8 cellular contexts compared by ENCODE assay signal in the genomic region with DNA sequence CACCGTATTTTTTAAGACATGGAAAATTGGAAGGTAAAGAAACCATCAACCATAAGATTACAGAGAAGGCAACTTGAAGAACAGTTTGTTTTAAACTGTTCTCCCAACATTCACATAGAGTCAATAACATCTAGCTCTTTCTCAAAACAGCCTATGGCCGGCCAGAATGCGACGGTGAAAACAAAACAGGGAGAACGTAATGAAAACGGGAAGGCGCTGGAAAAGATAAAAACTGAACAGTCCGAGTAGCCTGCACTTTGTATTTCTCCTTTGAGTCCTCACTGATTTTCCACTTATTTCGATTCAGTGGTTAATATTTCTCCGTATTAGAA. TPM values are rescaled to one million over a fixed set of nuclear protein-coding genes. Genes with fewer than 3 reads are reported as not detected.
DNase-seq lines count a peak whose midpoint lies in the region; ATAC-seq, FAIRE-seq and TF ChIP-seq lines count a peak whose summit lies in the region.

No MANE protein-coding gene starts in this region.

- H3K27ac Mint-ChIP-seq in CD4-positive, alpha-beta T cell: peak overlapping the region; percentile 83
- peak overlapping the region; percentile 99 for H3K27ac Mint-ChIP-seq in neural crest cell (ENCODE audit: unreplicated experiment)

- H3K4ac ChIP-seq in H1 (replicated peaks; ENCODE audit: insufficient read length, low read depth, low read length): no peak overlapping the region

- H3K9me3 Mint-ChIP-seq in CD4-positive, alpha-beta T cell: no peaks in the 10 kb centered on the region
- no peaks in the 10 kb centered on the region for H3K9me3 Mint-ChIP-seq in neural crest cell

- no peak for TF ChIP-seq EP300 in H1 (IDR thresholded peaks at IDR 0.05; ENCODE audit: borderline replicate concordance in 1 of 2, low read depth in 2 of 2, low read length in 2 of 2)

- H3K9ac ChIP-seq in H1 (replicated peaks in 1 of 4; ENCODE audit: extremely low read depth in 1 of 4, low read depth in 3 of 4, low read length in 3 of 4): peak overlapping the region; percentile 64 to 76 (median 72)

- no peak for ATAC-seq in CD4-positive, alpha-beta T cell (ENCODE audit: poor library complexity)
- ATAC-seq in GM21423 (IDR thresholded peaks at IDR 0.05; ENCODE audit: unreplicated experiment) (no peak), HG02884 (IDR thresholded peaks at IDR 0.05; ENCODE audit: unreplicated experiment) (no peak)

- intact Hi-C loops in CD4-positive, alpha-beta T cell (cut with DNase I, micrococcal nuclease): loop anchor here in 1 of 2 experiments (5.0 to 10.0 kb wide), 6 partner anchors 263 to 1002 kb away; partner anchors contain the start of genes DNAJC9, ECD, FAM149B1 and PPP3CB

- no peak overlapping the region for H3K23ac ChIP-seq in H1 (ENCODE audit: insufficient read length)

- peak overlapping the region; percentile 99 for H3K4me3 Mint-ChIP-seq in CD4-positive, alpha-beta T cell
- peak overlapping the region; percentile 99 for H3K4me3 Mint-ChIP-seq in neural crest cell

- 7% methylated on average over 10 of the region's 10 CpGs; no CpG with 5 or more reads in 1 of the 2 experiments for WGBS in H1 (ENCODE audit: extremely low coverage in 1 of 2, insufficient coverage in 1 of 2, insufficient read length in 1 of 2, insufficient replicate concordance in 2 of 2, low coverage in 1 of 2, low lambda C conversion rate in 2 of 2, missing lambda C conversion rate in 1 of 2), 2 experiments

- CTCF ChIA-PET in CD4-positive, alpha-beta T cell (lab: Charles Lee): interaction anchor here (1.9 kb wide), 1 partner anchor 67 kb away, joined by 7 read pairs; the partner anchor contains the start of gene MCU
- CTCF ChIA-PET in H1 (lab: Charles Lee; ENCODE audit: partially characterized antibody): no interaction called here

- no peak for DNase-seq in CD4-positive, alpha-beta T cell
- DNase-seq in NCI-H460 (ENCODE audit: extremely low read depth, low read depth): peak; percentile 2
- no peak for DNase-seq in H1 (ENCODE audit: low read depth in 1 of 2, low spot score in 2 of 2)
- DNase-seq in neural crest cell (ENCODE audit: low read depth, low spot score): no peak
- DNase-seq in globus pallidus (ENCODE audit: low spot score): no peak
- DNase-seq in middle frontal gyrus (ENCODE audit: extremely low spot score, low spot score): no peak

- peaks cover 7% of the 10 kb centered on the region for H3K79me1 ChIP-seq in H1 (ENCODE audit: low read depth, low read length)

- no peaks in the 10 kb centered on the region for H3K9me3 ChIP-seq in CD4-positive, alpha-beta T cell (ENCODE audit: control insufficient read depth, low read length)
- no peaks in the 10 kb centered on the region for H3K9me3 ChIP-seq in H1 (ENCODE audit: insufficient read depth in 2 of 2, low read depth in 1 of 2, low read length in 1 of 2)

- H2BK15ac ChIP-seq in H1 (ENCODE audit: low read length): no peak overlapping the region

- H3K4me3 ChIP-seq in H1 (ENCODE audit: extremely low read depth in 1 of 4, insufficient read depth in 2 of 4, low read depth in 3 of 4, low read length in 4 of 4): peak overlapping the region; percentile 84 to 100 (median 94)

- TF ChIP-seq CTCF in CD4-positive, alpha-beta T cell (IDR thresholded peaks at IDR 0.05): no peak
- TF ChIP-seq CTCF in H1 (IDR thresholded peaks at IDR 0.05; ENCODE audit: control extremely low read depth in 1 of 3, insufficient read depth in 1 of 3, low read depth in 1 of 3, low read length in 3 of 3) (no peak), neural crest cell (conservative IDR thresholded peaks at IDR 0.05) (no peak)

- H3K36me3 ChIP-seq in H1 (ENCODE audit: control insufficient read depth in 2 of 4, insufficient read depth in 4 of 4, low read length in 3 of 4): no peaks in the 10 kb centered on the region

- no peak for TF ChIP-seq POLR2A in H1 (IDR thresholded peaks at IDR 0.05; ENCODE audit: control extremely low read depth in 1 of 2, low read depth in 2 of 2, low read length in 2 of 2)

- H3K79me2 ChIP-seq in H1 (ENCODE audit: control insufficient read depth in 1 of 2, insufficient read depth in 2 of 2, low read length in 2 of 2): peaks cover 0 to 30% of the 10 kb centered on the region in 2 experiments; a peak in 3 of 4 replicates

- no peaks in the 10 kb centered on the region for H3K27me3 ChIP-seq in CD4-positive, alpha-beta T cell (ENCODE audit: control insufficient read depth, insufficient read depth, low read length)
- H3K27me3 ChIP-seq in H1 (replicated peaks in 1 of 4; ENCODE audit: control insufficient read depth in 3 of 4, extremely low read depth in 1 of 4, insufficient read depth in 3 of 4, low read length in 3 of 4): no peaks in the 10 kb centered on the region

- H3K4me1 Mint-ChIP-seq in CD4-positive, alpha-beta T cell (ENCODE audit: low read depth): peaks cover 26% of the 10 kb centered on the region
- H3K4me1 Mint-ChIP-seq in neural crest cell: peaks cover 25% of the 10 kb centered on the region

- H4K20me1 ChIP-seq in H1 (replicated peaks in 1 of 2; ENCODE audit: control insufficient read depth in 1 of 2, insufficient read depth in 2 of 2, low read length in 2 of 2): peaks cover 0 to 1% of the 10 kb centered on the region in 2 experiments

- H4K8ac ChIP-seq in H1 (ENCODE audit: extremely low read depth, insufficient read depth, low read length): no peak overlapping the region

- no peak overlapping the region for H2AK5ac ChIP-seq in H1 (ENCODE audit: low read depth, low read length)

- H3K27me3 Mint-ChIP-seq in CD4-positive, alpha-beta T cell: no peaks in the 10 kb centered on the region
- no peaks in the 10 kb centered on the region for H3K27me3 Mint-ChIP-seq in neural crest cell (ENCODE audit: low read depth)

- H3K56ac ChIP-seq in H1 (replicated peaks; ENCODE audit: insufficient read length, low read depth, low read length): no peak overlapping the region

- TF ChIP-seq RAD21 in H1 (IDR thresholded peaks at IDR 0.05 in 1 of 2, conservative IDR thresholded peaks at IDR 0.05 in 1 of 2; ENCODE audit: low read depth in 2 of 2, low read length in 2 of 2): no peak

- no peak overlapping the region for H2BK12ac ChIP-seq in H1 (ENCODE audit: low read depth, low read length)

- H3K23me2 ChIP-seq in H1 (ENCODE audit: low read depth, low read length): no peaks in the 10 kb centered on the region; the same call in 1 of the 2 replicates

- POLR2A ChIA-PET in CD4-positive, alpha-beta T cell (lab: Charles Lee): interaction anchor here (0.6 to 2.6 kb wide), 4 partner anchors 13 to 870 kb away, joined by 3 to 13 read pairs (median 4); partner anchors contain the start of genes MCU and PPP3CB
- POLR2A ChIA-PET in H1 (lab: Charles Lee; ENCODE audit: partially characterized antibody): interaction anchor here (0.6 to 1.9 kb wide), 6 partner anchors 9 to 356 kb away, joined by 3 to 10 read pairs (median 4); partner anchors contain the start of gene MCU

- no peak for FAIRE-seq in H1 (lab: Jason Lieb, UNC)

- H3K18ac ChIP-seq in H1 (ENCODE audit: extremely low read depth, low read length): no peak overlapping the region

- H3K36me3 Mint-ChIP-seq in CD4-positive, alpha-beta T cell (ENCODE audit: low read depth): peaks cover 10% of the 10 kb centered on the region
- no peaks in the 10 kb centered on the region for H3K36me3 Mint-ChIP-seq in neural crest cell (ENCODE audit: low read depth)

- no peak overlapping the region for H2BK5ac ChIP-seq in H1 (ENCODE audit: low read depth, low read length)

- no peak overlapping the region for H4K5ac ChIP-seq in H1 (ENCODE audit: insufficient read length, low read depth, low read length)

- H3K14ac ChIP-seq in H1 (ENCODE audit: insufficient read length): no peak overlapping the region

- no peak overlapping the region for H2BK120ac ChIP-seq in H1 (replicated peaks; ENCODE audit: low read depth, low read length)

- H4K91ac ChIP-seq in H1 (replicated peaks; ENCODE audit: insufficient read length, low read length): no peak overlapping the region

- H3K4me2 ChIP-seq in H1 (ENCODE audit: insufficient read depth in 1 of 2, low read depth in 2 of 2, low read length in 2 of 2): peak overlapping the region; percentile 72 to 82

- peak overlapping the region; percentile 79; the same call in 1 of the 2 replicates for H2AFZ ChIP-seq in H1 (ENCODE audit: low read length)

- H2BK20ac ChIP-seq in H1 (ENCODE audit: low read length): no peak overlapping the region

- no peaks in the 10 kb centered on the region for H3K4me1 ChIP-seq in H1 (replicated peaks in 1 of 4; ENCODE audit: control insufficient read depth in 3 of 4, insufficient read depth in 4 of 4, low read length in 3 of 4)

- no peak overlapping the region for H3K27ac ChIP-seq in CD4-positive, alpha-beta T cell (ENCODE audit: low read depth, low read length)
- no peak overlapping the region for H3K27ac ChIP-seq in H1 (ENCODE audit: low read depth, low read length)

TF ChIP-seq in H1, 55 proteins besides CTCF, POLR2A, EP300 and RAD21:
- TF ChIP-seq ZNF274 (IDR thresholded peaks at IDR 0.05; ENCODE audit: borderline replicate concordance, extremely low read depth, low read length) (no peak), TBP (IDR thresholded peaks at IDR 0.05; ENCODE audit: low read depth, low read length) (no peak), RFX5 (IDR thresholded peaks at IDR 0.05; ENCODE audit: borderline replicate concordance, low read depth, low read length) (no peak), CBX5 (IDR thresholded peaks at IDR 0.05; ENCODE audit: low read depth, low read length) (no peak), GTF2F1 (IDR thresholded peaks at IDR 0.05; ENCODE audit: borderline replicate concordance, low read depth, low read length) (no peak), SIX5 (IDR thresholded peaks at IDR 0.05; ENCODE audit: low read depth, low read length) (no peak), BCL11A (IDR thresholded peaks at IDR 0.05; ENCODE audit: low read depth in 2 of 2, low read length in 2 of 2) (no peak), PHF8 (conservative IDR thresholded peaks at IDR 0.05; ENCODE audit: low read depth, low read length) (no peak)

RNA-seq across cellular contexts. Expression of gene MICU1, which starts 0.6 kb away (rescaled TPM):
- total RNA-seq in CD4-positive, alpha-beta T cell: 10 to 100 TPM in 1 of 2 experiments, 1 to 10 TPM in 1; 9.4 to 12.1 TPM
- 46.4 and 49.9 TPM in 2 replicates for total RNA-seq in NCI-H460 (2014; rRNA removed; shearing (Covaris generic))
- polyA plus RNA-seq in NCI-H460 (2014; cell fraction: nucleus; rRNA removed): 28.7 and 29.4 TPM in 2 replicates
- 36.1 and 36.7 TPM in 2 replicates for total RNA-seq in H1 (2021; fragmentation: NEBNext Ultra II Directional; extraction: Animal tissue kit (Norgen Biotek cat#: 25700))
- polyA plus RNA-seq in H1 (2011; rRNA removed): 18.0 and 18.5 TPM in 2 replicates
- polyA plus RNA-seq in H1 (2011; cell fraction: cytosol; rRNA removed): 17.4 TPM
- 15.0 TPM for polyA plus RNA-seq in H1 (2011; cell fraction: nucleus; rRNA removed)
- 31.1 to 32.1 TPM (median 31.4 TPM) in 4 replicates for polyA plus RNA-seq in H1 (2012, experiment 1 of 2)
- polyA plus RNA-seq in H1 (2012, experiment 2 of 2): 11.7 TPM
- 24.8 TPM for polyA plus RNA-seq in H1 (2013, experiment 1 of 2)
- 24.5 TPM for polyA plus RNA-seq in H1 (2013, experiment 2 of 2)
- 19.2 and 21.0 TPM in 2 replicates for polyA minus RNA-seq in H1 (2011; rRNA and poly(A)+ RNA removed)
- polyA minus RNA-seq in H1 (2011; cell fraction: cytosol; rRNA and poly(A)+ RNA removed): 6.9 TPM
- 29.0 TPM for polyA minus RNA-seq in H1 (2011; cell fraction: nucleus; rRNA and poly(A)+ RNA removed)
- total RNA-seq in neural crest cell: 34.1 and 36.9 TPM in 2 replicates
